21 cellular contexts compared by ENCODE assay signal in genomic region chr1:162876751-162877150, GRCh38. TPM values are rescaled to one million over a fixed set of nuclear protein-coding genes. Genes with fewer than 3 reads are reported as not detected.
DNase-seq lines count a peak whose midpoint lies in the region; FAIRE-seq and TF ChIP-seq lines count a peak whose summit lies in the region.
"Had no signal": no experiment of that assay in that cellular context is flagged by ENCODE, and none has a peak within 500 bp of the region (broad histone marks: within the 10 kb centered on the region; RNA-seq: fewer than 3 reads in every experiment).

No MANE protein-coding gene starts in this region.

- no peak for TF ChIP-seq POLR2A in endothelial cell of umbilical vein (IDR thresholded peaks at IDR 0.05; ENCODE audit: low read depth, low read length)

- no peaks in the 10 kb centered on the region for H4K20me1 ChIP-seq in endothelial cell of umbilical vein (replicated peaks; ENCODE audit: control insufficient read depth, extremely low read depth, insufficient read depth, low read length)

- H3K27ac ChIP-seq in endothelial cell of umbilical vein (ENCODE audit: insufficient read depth, low read depth, low read length): no peak overlapping the region

- no peaks in the 10 kb centered on the region for H3K9me1 ChIP-seq in endothelial cell of umbilical vein (replicated peaks; ENCODE audit: control insufficient read depth, extremely low read depth, insufficient read depth, low read length)

- peaks cover 27% of the 10 kb centered on the region for H3K4me1 ChIP-seq in endothelial cell of umbilical vein (ENCODE audit: control insufficient read depth, extremely low read depth, insufficient read depth, low read length)
- H3K4me1 ChIP-seq in skeletal muscle satellite cell (ENCODE audit: control insufficient read depth, insufficient read depth, low read length): peaks cover 49% of the 10 kb centered on the region

- no peaks in the 10 kb centered on the region for H3K36me3 ChIP-seq in endothelial cell of umbilical vein (ENCODE audit: control insufficient read depth in 2 of 2, extremely low read depth in 1 of 2, insufficient read depth in 2 of 2, low read length in 2 of 2)
- no peaks in the 10 kb centered on the region for H3K36me3 ChIP-seq in skeletal muscle satellite cell (ENCODE audit: insufficient read depth, low read length)

- no peaks in the 10 kb centered on the region for H3K27me3 ChIP-seq in endothelial cell of umbilical vein (ENCODE audit: control insufficient read depth in 2 of 2, insufficient read depth in 2 of 2, low read length in 2 of 2)
- no peaks in the 10 kb centered on the region for H3K27me3 ChIP-seq in skeletal muscle satellite cell (ENCODE audit: control insufficient read depth, insufficient read depth, low read length)

- TF ChIP-seq CTCF in endothelial cell of umbilical vein (IDR thresholded peaks at IDR 0.05; ENCODE audit: extremely low read depth in 1 of 2, insufficient read depth in 1 of 2, low read depth in 1 of 2, low read length in 2 of 2): no peak
- TF ChIP-seq CTCF in GM13976 (IDR thresholded peaks at IDR 0.05; ENCODE audit: borderline replicate concordance, control extremely low read depth, extremely low read depth, insufficient read depth, missing control alignments): no peak

- no peaks in the 10 kb centered on the region for H3K79me2 ChIP-seq in endothelial cell of umbilical vein (ENCODE audit: control insufficient read depth, insufficient read depth, low read length)

- CTCF ChIA-PET in endothelial cell of umbilical vein (lab: Charles Lee): interaction anchor here (1.0 to 1.5 kb wide), 5 partner anchors 23 to 439 kb away, joined by 3 to 10 read pairs (median 5); partner anchors contain the start of gene RGS4

- DNase-seq in LHCN-M2 (ENCODE audit: low read depth): peak; percentile 61
- peak; percentile 83 for DNase-seq in RKO (ENCODE audit: low spot score)
- no peak for DNase-seq in endothelial cell of umbilical vein (ENCODE audit: low read depth, low spot score)
- DNase-seq in GM13976 (ENCODE audit: low spot score): no peak
- no peak for DNase-seq in DMS 273 treated with DMSO at 0.1 percent for 48 hours (lab: John Stamatoyannopoulos, UW)
- DNase-seq in HT-29 (ENCODE audit: low spot score): no peak
- DNase-seq: DND-41; GDM1; Kasumi-1; NCI-H1105 treated with DMSO at 0.1 percent for 48 hours; NCI-H187; NCI-H2107; NCI-H2227 treated with DMSO at 0.1 percent for 48 hours; NCI-H524; NK-92 treated with Interleukin-12 subunit alpha and Interleukin-12 subunit beta, amount 100 ng/mL, for 24 hours; Right ventricle myocardium superior had no signal

- H3K9me3 ChIP-seq in endothelial cell of umbilical vein (replicated peaks; ENCODE audit: control insufficient read depth, insufficient read depth, low read length) (no peaks in the 10 kb centered on the region), skeletal muscle satellite cell (replicated peaks; ENCODE audit: low read length) (no peaks in the 10 kb centered on the region)

- dilution Hi-C loops in endothelial cell of umbilical vein (cut with MboI; ENCODE audit: extremely low pct_ligation_motif_present, low sequenced_read_pairs): loop anchor here (25.0 kb wide), 1 partner anchor 311 kb away; no protein-coding TSS in a partner anchor

- H3K4me3 ChIP-seq in endothelial cell of umbilical vein (replicated peaks in 1 of 3; ENCODE audit: insufficient read depth in 1 of 3, low read depth in 1 of 3, low read length in 3 of 3): no peak overlapping the region
- no peak overlapping the region for H3K4me3 ChIP-seq in skeletal muscle satellite cell (ENCODE audit: low read length)

- H3K9ac ChIP-seq in endothelial cell of umbilical vein (replicated peaks; ENCODE audit: extremely low read depth, insufficient read depth, low read length) (no peak overlapping the region), skeletal muscle satellite cell (ENCODE audit: low read depth, low read length) (peak overlapping the region; percentile 8)

- FAIRE-seq in endothelial cell of umbilical vein (lab: Jason Lieb, UNC): no peak
- FAIRE-seq: RCC 7860 had no signal

- no peak overlapping the region for H3K4me2 ChIP-seq in endothelial cell of umbilical vein (ENCODE audit: insufficient read depth, low read length)
- H3K4me2 ChIP-seq in skeletal muscle satellite cell (ENCODE audit: low read length): peak overlapping the region; percentile 6

- in situ Hi-C loops in GM13976 (cut with MboI; ENCODE audit: low sequenced_read_pairs, unreplicated experiment): loop anchor here (25.0 kb wide), 1 partner anchor 311 kb away; no protein-coding TSS in a partner anchor

- BruUV-seq in endothelial cell of umbilical vein (replicated peaks; lab: Mats Ljungman, UMichigan): no TSS peak

- H2AFZ ChIP-seq in endothelial cell of umbilical vein (ENCODE audit: low read depth, low read length): peak overlapping the region; percentile 56

- POLR2A ChIA-PET in endothelial cell of umbilical vein (lab: Charles Lee): no interaction called here

- intact Hi-C loops in endothelial cell of umbilical vein (cut with micrococcal nuclease): no loop called here

TF ChIP-seq in endothelial cell of umbilical vein, 7 proteins besides CTCF, POLR2A, EP300 and RAD21:
- TF ChIP-seq JUN (IDR thresholded peaks at IDR 0.05; ENCODE audit: borderline replicate concordance, insufficient read depth, insufficient read length, low read depth) (no peak), FOS (IDR thresholded peaks at IDR 0.05; ENCODE audit: borderline replicate concordance, insufficient read depth, low read length) (no peak), EZH2 (IDR thresholded peaks at IDR 0.05; ENCODE audit: borderline replicate concordance, low read depth, low read length, severe bottlenecking) (no peak), MAX (IDR thresholded peaks at IDR 0.05; ENCODE audit: insufficient read depth, insufficient read length) (no peak), MYC (IDR thresholded peaks at IDR 0.05; ENCODE audit: low read depth, low read length) (no peak), GATA2 (IDR thresholded peaks at IDR 0.05; ENCODE audit: insufficient read depth, insufficient read length, low read depth, low read length) (no peak), POLR2AphosphoS5 (IDR thresholded peaks at IDR 0.05; ENCODE audit: insufficient read depth, low read depth, low read length) (no peak)

RNA-seq across cellular contexts. Expression of gene CCDC190, which starts 15.8 kb away (rescaled TPM):
- total RNA-seq in LHCN-M2 (2014; rRNA removed): 11.0 and 13.9 TPM in 2 replicates
- polyA plus RNA-seq in LHCN-M2 (2012): 1.4 TPM
- 4.5 and 9.0 TPM in 2 replicates for total RNA-seq in endothelial cell of umbilical vein
- 1.9 and 3.7 TPM in 2 replicates for polyA plus RNA-seq in endothelial cell of umbilical vein
- 8.6 and 9.5 TPM in 2 replicates for polyA plus RNA-seq in endothelial cell of umbilical vein (2011; cell fraction: cytosol; rRNA removed)
- 14.6 and 22.8 TPM in 2 replicates for polyA plus RNA-seq in endothelial cell of umbilical vein (2011; cell fraction: nucleus; rRNA removed)
- 3.3 and 5.7 TPM in 2 replicates for polyA plus RNA-seq in endothelial cell of umbilical vein (2012)
- polyA minus RNA-seq in endothelial cell of umbilical vein: 2.8 and 4.0 TPM in 2 replicates
- polyA minus RNA-seq in endothelial cell of umbilical vein (2011; cell fraction: cytosol; rRNA and poly(A)+ RNA removed): not detected
- polyA minus RNA-seq in endothelial cell of umbilical vein (2011; cell fraction: nucleus; rRNA and poly(A)+ RNA removed): 18.8 and 25.0 TPM in 2 replicates
- total RNA-seq in skeletal muscle satellite cell (2012; rRNA removed): 0.22 TPM in 1 of 2 replicates, not detected in the other
- 0.29 TPM in 1 of 2 replicates, not detected in the other for total RNA-seq in HT-29 (2014; rRNA removed; shearing (Covaris generic))
- total RNA-seq: OCI-LY7 had no signal
- polyA plus RNA-seq: AG04450, CD14-positive monocyte had no signal

Comparison
In these comparisons a context has a peak if more than half of its experiments do, and no peak if none do; other contexts are left out.
1. DNase-seq: peak in LHCN-M2 (single experiment) and RKO (single experiment); none in endothelial cell of umbilical vein (single experiment), GM13976 (single experiment), DMS 273 treated with DMSO at 0.1 percent for 48 hours (single experiment) and HT-29 (single experiment).